ENCODE assay signal across 1 cellular context in the genomic region with DNA sequence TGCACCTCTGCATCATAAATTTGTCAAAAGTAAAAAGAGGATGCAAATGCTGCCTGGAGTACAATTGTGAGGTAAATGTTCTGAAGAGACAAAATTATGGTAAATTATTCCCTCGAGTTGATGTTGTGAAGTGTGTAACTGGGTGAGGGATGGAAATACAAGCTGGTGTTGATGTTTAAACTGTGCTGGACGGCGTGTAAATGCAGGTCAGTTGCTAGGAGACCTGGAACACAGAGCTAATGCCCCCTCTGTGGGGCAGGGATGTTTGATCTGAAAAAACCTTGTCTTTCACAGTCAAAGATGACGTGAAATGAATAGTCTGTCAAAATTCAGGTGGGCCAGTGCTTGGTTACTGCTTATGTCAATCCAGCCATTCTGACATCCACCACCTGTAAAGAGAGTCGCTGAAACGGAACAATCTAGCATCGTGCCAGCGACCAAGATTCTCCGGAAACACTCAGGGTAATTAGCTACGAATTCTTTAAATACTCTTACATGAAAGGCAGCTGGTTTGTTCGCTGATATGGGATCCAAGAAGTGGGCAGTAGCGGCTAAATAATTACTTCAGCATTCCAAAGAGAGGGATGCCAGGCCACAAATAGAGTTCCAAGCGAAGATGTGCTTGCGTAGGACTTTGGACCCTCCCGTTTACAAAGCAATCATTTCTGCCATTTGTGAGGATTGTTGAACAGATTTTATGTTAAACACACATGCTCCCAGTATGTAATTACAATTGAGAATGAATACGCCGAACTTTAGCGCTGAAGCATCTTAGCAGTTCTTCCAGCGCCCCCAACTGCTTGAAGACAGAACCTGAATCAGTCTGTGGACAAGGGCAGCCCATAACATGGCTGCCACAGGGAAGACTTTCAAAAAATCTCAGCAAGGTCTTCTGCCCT.
A peak's percentile ranks its signal among the peaks of the same experiment; 100 is the strongest.
TF ChIP-seq lines count a peak whose summit lies in the region.

No MANE protein-coding gene starts in this region.

TF ChIP-seq in HepG2, 621 proteins besides CTCF, POLR2A, EP300 and RAD21 (continued from another document and continues in another):
- TF ChIP-seq, protein P1, sequence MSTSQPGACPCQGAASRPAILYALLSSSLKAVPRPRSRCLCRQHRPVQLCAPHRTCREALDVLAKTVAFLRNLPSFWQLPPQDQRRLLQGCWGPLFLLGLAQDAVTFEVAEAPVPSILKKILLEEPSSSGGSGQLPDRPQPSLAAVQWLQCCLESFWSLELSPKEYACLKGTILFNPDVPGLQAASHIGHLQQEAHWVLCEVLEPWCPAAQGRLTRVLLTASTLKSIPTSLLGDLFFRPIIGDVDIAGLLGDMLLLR (CRISPR knock-in tag; IDR thresholded peaks at IDR 0.05) = no peak
- TF ChIP-seq SIN3B (IDR thresholded peaks at IDR 0.05; ENCODE audit: low read length) (no peak), ZNF282 (IDR thresholded peaks at IDR 0.05; ENCODE audit: partially characterized antibody) (no peak), ZNF605 (CRISPR knock-in tag; IDR thresholded peaks at IDR 0.05) (0 out of 2 replicates have a peak, but pooled peaks have one; percentile 31), ZSCAN29 (CRISPR knock-in tag; conservative IDR thresholded peaks at IDR 0.05) (no peak), BRCA1 (CRISPR knock-in tag; IDR thresholded peaks at IDR 0.05) (no peak), ZMYM4 (CRISPR knock-in tag; IDR thresholded peaks at IDR 0.05) (peak; percentile 65), MAF1 (CRISPR knock-in tag; IDR thresholded peaks at IDR 0.05; ENCODE audit: borderline replicate concordance) (no peak), ZNF274 (CRISPR knock-in tag; IDR thresholded peaks at IDR 0.05) (no peak), ZFY (CRISPR knock-in tag; IDR thresholded peaks at IDR 0.05) (0 out of 2 replicates have a peak, but pooled peaks have one; percentile 16), ZNF629 (CRISPR knock-in tag; conservative IDR thresholded peaks at IDR 0.05) (0 out of 2 replicates have a peak, but pooled peaks have one; percentile 12), NPAS2 (CRISPR knock-in tag; IDR thresholded peaks at IDR 0.05; ENCODE audit: borderline replicate concordance) (no peak), ZNF678 (CRISPR knock-in tag; IDR thresholded peaks at IDR 0.05) (no peak), ZSCAN31 (CRISPR knock-in tag; IDR thresholded peaks at IDR 0.05; ENCODE audit: low read depth) (no peak), HMGA1 (CRISPR knock-in tag; conservative IDR thresholded peaks at IDR 0.05) (no peak), ZNF703 (CRISPR knock-in tag; IDR thresholded peaks at IDR 0.05; ENCODE audit: borderline replicate concordance) (no peak), ZNF33B (CRISPR knock-in tag; IDR thresholded peaks at IDR 0.05) (no peak), NFE2L1 (CRISPR knock-in tag; IDR thresholded peaks at IDR 0.05; ENCODE audit: borderline replicate concordance) (no peak), RFXAP (CRISPR knock-in tag; IDR thresholded peaks at IDR 0.05; ENCODE audit: borderline replicate concordance) (no peak; the same call in none of the 2 replicates), ZNF431 (CRISPR knock-in tag; IDR thresholded peaks at IDR 0.05; ENCODE audit: borderline replicate concordance, low read depth) (no peak), SP140L (CRISPR knock-in tag; IDR thresholded peaks at IDR 0.05; ENCODE audit: borderline replicate concordance) (0 out of 2 replicates have a peak, but pooled peaks have one; percentile 13), KAT8 (CRISPR knock-in tag; IDR thresholded peaks at IDR 0.05) (no peak), ZNF883 (CRISPR knock-in tag; IDR thresholded peaks at IDR 0.05; ENCODE audit: not compliant biosample characterization) (no peak), CREB1 (IDR thresholded peaks at IDR 0.05) (0 out of 2 replicates have a peak, but pooled peaks have one; percentile 23), CREB1 (CRISPR knock-in tag; IDR thresholded peaks at IDR 0.05) (no peak), FOXC1 (CRISPR knock-in tag; IDR thresholded peaks at IDR 0.05; ENCODE audit: borderline replicate concordance) (no peak; the same call in 1 of the 2 replicates), RBM39 (IDR thresholded peaks at IDR 0.05; ENCODE audit: low read depth, low read length, poor library complexity, severe bottlenecking) (no peak), ZNF3 (CRISPR knock-in tag; IDR thresholded peaks at IDR 0.05) (no peak), RORA (CRISPR knock-in tag; IDR thresholded peaks at IDR 0.05) (no peak), SALL2 (CRISPR knock-in tag; IDR thresholded peaks at IDR 0.05) (peak; percentile 27; the same call in 1 of the 2 replicates), KDM5A (IDR thresholded peaks at IDR 0.05; ENCODE audit: borderline replicate concordance, low read length) (peak; percentile 6; the same call in 1 of the 2 replicates), MEIS2 (CRISPR knock-in tag; IDR thresholded peaks at IDR 0.05) (no peak), ZNF589 (CRISPR knock-in tag; conservative IDR thresholded peaks at IDR 0.05) (no peak)
- TF ChIP-seq, protein P2, sequence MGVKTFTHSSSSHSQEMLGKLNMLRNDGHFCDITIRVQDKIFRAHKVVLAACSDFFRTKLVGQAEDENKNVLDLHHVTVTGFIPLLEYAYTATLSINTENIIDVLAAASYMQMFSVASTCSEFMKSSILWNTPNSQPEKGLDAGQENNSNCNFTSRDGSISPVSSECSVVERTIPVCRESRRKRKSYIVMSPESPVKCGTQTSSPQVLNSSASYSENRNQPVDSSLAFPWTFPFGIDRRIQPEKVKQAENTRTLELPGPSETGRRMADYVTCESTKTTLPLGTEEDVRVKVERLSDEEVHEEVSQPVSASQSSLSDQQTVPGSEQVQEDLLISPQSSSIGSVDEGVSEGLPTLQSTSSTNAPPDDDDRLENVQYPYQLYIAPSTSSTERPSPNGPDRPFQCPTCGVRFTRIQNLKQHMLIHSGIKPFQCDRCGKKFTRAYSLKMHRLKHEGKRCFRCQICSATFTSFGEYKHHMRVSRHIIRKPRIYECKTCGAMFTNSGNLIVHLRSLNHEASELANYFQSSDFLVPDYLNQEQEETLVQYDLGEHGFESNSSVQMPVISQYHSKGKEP (CRISPR knock-in tag; IDR thresholded peaks at IDR 0.05) = no peak
- TF ChIP-seq, protein P3, sequence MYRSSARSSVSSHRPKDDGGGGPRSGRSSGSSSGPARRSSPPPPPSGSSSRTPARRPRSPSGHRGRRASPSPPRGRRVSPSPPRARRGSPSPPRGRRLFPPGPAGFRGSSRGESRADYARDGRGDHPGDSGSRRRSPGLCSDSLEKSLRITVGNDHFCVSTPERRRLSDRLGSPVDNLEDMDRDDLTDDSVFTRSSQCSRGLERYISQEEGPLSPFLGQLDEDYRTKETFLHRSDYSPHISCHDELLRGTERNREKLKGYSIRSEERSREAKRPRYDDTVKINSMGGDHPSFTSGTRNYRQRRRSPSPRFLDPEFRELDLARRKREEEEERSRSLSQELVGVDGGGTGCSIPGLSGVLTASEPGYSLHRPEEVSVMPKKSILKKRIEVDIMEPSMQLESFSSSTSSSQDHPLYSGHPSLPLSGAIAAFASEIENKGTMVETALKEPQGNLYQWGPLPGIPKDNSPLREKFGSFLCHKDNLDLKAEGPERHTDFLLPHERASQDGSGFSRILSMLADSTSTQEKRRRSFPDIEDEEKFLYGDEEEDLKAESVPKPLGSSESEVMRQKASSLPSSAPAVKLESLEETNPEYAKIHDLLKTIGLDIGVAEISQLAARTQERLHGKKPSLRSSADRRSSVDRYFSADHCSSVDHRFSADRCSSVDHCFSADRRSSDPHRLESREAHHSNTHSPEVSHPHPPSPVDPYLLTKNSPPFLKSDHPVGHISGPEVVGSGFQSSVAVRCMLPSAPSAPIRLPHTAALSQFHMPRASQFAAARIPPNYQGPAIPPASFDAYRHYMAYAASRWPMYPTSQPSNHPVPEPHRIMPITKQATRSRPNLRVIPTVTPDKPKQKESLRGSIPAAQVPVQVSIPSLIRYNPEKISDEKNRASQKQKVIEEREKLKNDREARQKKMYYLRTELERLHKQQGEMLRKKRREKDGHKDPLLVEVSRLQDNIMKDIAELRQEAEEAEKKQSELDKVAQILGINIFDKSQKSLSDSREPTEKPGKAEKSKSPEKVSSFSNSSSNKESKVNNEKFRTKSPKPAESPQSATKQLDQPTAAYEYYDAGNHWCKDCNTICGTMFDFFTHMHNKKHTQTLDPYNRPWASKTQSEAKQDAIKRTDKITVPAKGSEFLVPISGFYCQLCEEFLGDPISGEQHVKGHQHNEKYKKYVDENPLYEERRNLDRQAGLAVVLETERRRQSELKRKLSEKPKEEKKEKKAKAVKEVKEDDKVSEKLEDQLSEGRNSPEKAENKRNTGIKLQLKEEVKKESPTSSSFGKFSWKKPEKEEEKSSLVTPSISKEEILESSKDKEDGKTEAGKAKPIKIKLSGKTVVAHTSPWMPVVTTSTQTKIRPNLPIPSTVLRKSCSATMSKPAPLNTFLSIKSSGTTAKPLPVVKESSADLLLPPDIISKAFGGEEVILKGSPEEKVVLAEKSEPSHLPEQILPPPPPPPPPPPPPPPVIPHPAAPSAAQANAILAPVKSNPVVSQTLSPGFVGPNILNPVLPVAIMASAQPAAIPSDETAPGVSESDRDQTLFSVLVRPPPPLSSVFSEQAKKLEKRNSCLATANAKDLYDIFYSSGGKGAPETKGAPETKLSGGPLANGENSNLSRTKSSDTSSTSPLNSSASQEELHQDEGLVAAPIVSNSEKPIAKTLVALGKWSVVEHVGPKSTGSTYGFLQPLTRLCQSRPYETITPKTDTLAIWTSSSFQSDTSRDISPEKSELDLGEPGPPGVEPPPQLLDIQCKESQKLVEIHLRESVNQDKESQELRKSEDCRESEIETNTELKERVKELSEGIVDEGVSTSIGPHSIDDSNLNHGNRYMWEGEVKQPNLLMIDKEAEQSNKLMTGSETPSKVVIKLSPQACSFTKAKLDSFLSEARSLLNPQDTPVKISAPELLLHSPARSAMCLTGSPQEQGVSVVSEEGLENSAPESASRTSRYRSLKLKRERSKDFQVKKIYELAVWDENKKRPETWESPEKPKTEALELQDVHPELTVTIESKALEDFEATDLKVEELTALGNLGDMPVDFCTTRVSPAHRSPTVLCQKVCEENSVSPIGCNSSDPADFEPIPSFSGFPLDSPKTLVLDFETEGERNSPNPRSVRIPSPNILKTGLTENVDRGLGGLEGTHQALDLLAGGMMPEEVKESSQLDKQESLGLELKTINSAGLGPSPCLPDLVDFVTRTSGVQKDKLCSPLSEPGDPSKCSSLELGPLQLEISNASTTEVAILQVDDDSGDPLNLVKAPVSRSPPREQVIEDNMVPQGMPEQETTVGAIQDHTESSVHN (CRISPR knock-in tag; IDR thresholded peaks at IDR 0.05) = no peak
- TF ChIP-seq, protein P4, sequence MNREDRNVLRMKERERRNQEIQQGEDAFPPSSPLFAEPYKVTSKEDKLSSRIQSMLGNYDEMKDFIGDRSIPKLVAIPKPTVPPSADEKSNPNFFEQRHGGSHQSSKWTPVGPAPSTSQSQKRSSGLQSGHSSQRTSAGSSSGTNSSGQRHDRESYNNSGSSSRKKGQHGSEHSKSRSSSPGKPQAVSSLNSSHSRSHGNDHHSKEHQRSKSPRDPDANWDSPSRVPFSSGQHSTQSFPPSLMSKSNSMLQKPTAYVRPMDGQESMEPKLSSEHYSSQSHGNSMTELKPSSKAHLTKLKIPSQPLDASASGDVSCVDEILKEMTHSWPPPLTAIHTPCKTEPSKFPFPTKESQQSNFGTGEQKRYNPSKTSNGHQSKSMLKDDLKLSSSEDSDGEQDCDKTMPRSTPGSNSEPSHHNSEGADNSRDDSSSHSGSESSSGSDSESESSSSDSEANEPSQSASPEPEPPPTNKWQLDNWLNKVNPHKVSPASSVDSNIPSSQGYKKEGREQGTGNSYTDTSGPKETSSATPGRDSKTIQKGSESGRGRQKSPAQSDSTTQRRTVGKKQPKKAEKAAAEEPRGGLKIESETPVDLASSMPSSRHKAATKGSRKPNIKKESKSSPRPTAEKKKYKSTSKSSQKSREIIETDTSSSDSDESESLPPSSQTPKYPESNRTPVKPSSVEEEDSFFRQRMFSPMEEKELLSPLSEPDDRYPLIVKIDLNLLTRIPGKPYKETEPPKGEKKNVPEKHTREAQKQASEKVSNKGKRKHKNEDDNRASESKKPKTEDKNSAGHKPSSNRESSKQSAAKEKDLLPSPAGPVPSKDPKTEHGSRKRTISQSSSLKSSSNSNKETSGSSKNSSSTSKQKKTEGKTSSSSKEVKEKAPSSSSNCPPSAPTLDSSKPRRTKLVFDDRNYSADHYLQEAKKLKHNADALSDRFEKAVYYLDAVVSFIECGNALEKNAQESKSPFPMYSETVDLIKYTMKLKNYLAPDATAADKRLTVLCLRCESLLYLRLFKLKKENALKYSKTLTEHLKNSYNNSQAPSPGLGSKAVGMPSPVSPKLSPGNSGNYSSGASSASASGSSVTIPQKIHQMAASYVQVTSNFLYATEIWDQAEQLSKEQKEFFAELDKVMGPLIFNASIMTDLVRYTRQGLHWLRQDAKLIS (CRISPR knock-in tag; IDR thresholded peaks at IDR 0.05) = no peak
- TF ChIP-seq, protein P5, sequence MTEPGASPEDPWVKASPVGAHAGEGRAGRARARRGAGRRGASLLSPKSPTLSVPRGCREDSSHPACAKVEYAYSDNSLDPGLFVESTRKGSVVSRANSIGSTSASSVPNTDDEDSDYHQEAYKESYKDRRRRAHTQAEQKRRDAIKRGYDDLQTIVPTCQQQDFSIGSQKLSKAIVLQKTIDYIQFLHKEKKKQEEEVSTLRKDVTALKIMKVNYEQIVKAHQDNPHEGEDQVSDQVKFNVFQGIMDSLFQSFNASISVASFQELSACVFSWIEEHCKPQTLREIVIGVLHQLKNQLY (CRISPR knock-in tag; IDR thresholded peaks at IDR 0.05) = no peak
- TF ChIP-seq, protein P6, sequence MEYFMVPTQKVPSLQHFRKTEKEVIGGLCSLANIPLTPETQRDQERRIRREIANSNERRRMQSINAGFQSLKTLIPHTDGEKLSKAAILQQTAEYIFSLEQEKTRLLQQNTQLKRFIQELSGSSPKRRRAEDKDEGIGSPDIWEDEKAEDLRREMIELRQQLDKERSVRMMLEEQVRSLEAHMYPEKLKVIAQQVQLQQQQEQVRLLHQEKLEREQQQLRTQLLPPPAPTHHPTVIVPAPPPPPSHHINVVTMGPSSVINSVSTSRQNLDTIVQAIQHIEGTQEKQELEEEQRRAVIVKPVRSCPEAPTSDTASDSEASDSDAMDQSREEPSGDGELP (IDR thresholded peaks at IDR 0.05; ENCODE audit: borderline replicate concordance, low read depth) = no peak; the same call in 1 of the 2 replicates
- TF ChIP-seq, protein P7, sequence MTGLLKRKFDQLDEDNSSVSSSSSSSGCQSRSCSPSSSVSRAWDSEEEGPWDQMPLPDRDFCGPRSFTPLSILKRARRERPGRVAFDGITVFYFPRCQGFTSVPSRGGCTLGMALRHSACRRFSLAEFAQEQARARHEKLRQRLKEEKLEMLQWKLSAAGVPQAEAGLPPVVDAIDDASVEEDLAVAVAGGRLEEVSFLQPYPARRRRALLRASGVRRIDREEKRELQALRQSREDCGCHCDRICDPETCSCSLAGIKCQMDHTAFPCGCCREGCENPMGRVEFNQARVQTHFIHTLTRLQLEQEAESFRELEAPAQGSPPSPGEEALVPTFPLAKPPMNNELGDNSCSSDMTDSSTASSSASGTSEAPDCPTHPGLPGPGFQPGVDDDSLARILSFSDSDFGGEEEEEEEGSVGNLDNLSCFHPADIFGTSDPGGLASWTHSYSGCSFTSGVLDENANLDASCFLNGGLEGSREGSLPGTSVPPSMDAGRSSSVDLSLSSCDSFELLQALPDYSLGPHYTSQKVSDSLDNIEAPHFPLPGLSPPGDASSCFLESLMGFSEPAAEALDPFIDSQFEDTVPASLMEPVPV (CRISPR knock-in tag; IDR thresholded peaks at IDR 0.05) = no peak
- TF ChIP-seq, protein P8, sequence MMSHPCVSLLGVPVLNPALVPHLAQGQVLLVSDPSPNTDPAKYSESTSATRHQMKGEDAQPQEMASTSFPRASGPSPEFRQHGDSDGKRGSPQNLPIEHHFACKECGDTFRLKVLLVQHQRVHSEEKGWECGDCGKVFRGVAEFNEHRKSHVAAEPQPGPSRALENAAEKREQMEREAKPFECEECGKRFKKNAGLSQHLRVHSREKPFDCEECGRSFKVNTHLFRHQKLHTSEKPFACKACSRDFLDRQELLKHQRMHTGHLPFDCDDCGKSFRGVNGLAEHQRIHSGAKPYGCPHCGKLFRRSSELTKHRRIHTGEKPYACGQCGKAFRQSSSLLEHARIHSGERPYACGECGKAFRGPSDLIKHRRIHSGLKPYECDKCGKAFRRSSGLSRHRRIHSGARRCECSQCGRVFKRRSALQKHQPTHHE (CRISPR knock-in tag; IDR thresholded peaks at IDR 0.05; ENCODE audit: borderline replicate concordance) = no peak
